21 cellular contexts compared by ENCODE assay signal in genomic region chr10:16788778-16789177, GRCh38. TPM values are rescaled to one million over a fixed set of nuclear protein-coding genes. Genes with fewer than 3 reads are reported as not detected.
DNase-seq lines count a peak whose midpoint lies in the region; ATAC-seq lines count a peak whose summit lies in the region.
"Had no signal": no experiment of that assay in that cellular context is flagged by ENCODE, and none has a peak within 500 bp of the region (broad histone marks: within the 10 kb centered on the region; RNA-seq: fewer than 3 reads in every experiment).

No MANE protein-coding gene starts in this region.

- DNase-seq in activated naive CD4-positive, alpha-beta T cell treated with anti-CD3 and anti-CD28 coated beads for 36 hours = no peak
- DNase-seq in activated naive CD4-positive, alpha-beta T cell (lab: John Stamatoyannopoulos, UW) = no peak
- DNase-seq in activated CD4-positive, alpha-beta memory T cell treated with anti-CD3 and anti-CD28 coated beads, Interleukin-2, amount 10 ng/mL, durations not matched to agents 7 days and 5 days = no peak
- no peak for DNase-seq in effector memory CD4-positive, alpha-beta T cell
- DNase-seq in stimulated activated effector memory CD8-positive, alpha-beta T cell treated with anti-CD3 and anti-CD28 coated beads, Interleukin-12 subunit alpha, Interleukin-12 subunit beta, amount 100 ng/mL, for 72 hours (ENCODE audit: low spot score in 2 of 2) = no peak
- no peak for DNase-seq in T1000 (lab: John Stamatoyannopoulos, UW)
- DNase-seq: cerebellar nuclear complex, H9, heart right ventricle, left colon, mesendoderm, NCI-H2081 treated with DMSO at 0.1 percent for 48 hours, OCI-M1, ovary, retina, small intestine, testis had no signal

- POLR2A ChIA-PET in activated CD4-positive, alpha-beta memory T cell treated with anti-CD3 and anti-CD28 coated beads, Interleukin-2, amount 10 ng/mL, durations not matched to agents 7 days and 5 days (lab: Charles Lee) = interaction anchor here (1.3 to 2.0 kb wide), 3 partner anchors 23 to 441 kb away, joined by 3 to 7 read pairs (median 3); partner anchors contain the start of gene RSU1

- peaks cover 11% of the 10 kb centered on the region for H3K9me3 Mint-ChIP-seq in activated naive CD4-positive, alpha-beta T cell treated with anti-CD3 and anti-CD28 coated beads for 36 hours
- H3K9me3 Mint-ChIP-seq in activated CD4-positive, alpha-beta memory T cell treated with anti-CD3 and anti-CD28 coated beads, Interleukin-2, amount 10 ng/mL, durations not matched to agents 7 days and 5 days = peaks cover 11% of the 10 kb centered on the region
- H3K9me3 Mint-ChIP-seq in stimulated activated effector memory CD8-positive, alpha-beta T cell treated with anti-CD3 and anti-CD28 coated beads, Interleukin-12 subunit alpha, Interleukin-12 subunit beta, amount 100 ng/mL, for 72 hours = peaks cover 4% of the 10 kb centered on the region

- H3K27ac Mint-ChIP-seq in activated naive CD4-positive, alpha-beta T cell treated with anti-CD3 and anti-CD28 coated beads for 36 hours = peak overlapping the region; percentile 91
- H3K27ac Mint-ChIP-seq in activated CD4-positive, alpha-beta memory T cell treated with anti-CD3 and anti-CD28 coated beads, Interleukin-2, amount 10 ng/mL, durations not matched to agents 7 days and 5 days = peak overlapping the region; percentile 80
- H3K27ac Mint-ChIP-seq in stimulated activated effector memory CD8-positive, alpha-beta T cell treated with anti-CD3 and anti-CD28 coated beads, Interleukin-12 subunit alpha, Interleukin-12 subunit beta, amount 100 ng/mL, for 72 hours = peak overlapping the region; percentile 94
- H3K27ac Mint-ChIP-seq: H9 had no signal

- CTCF ChIA-PET in activated naive CD4-positive, alpha-beta T cell treated with anti-CD3 and anti-CD28 coated beads for 36 hours (lab: Charles Lee) = no interaction called here
- CTCF ChIA-PET in activated CD4-positive, alpha-beta memory T cell treated with anti-CD3 and anti-CD28 coated beads, Interleukin-2, amount 10 ng/mL, durations not matched to agents 7 days and 5 days (lab: Charles Lee) = interaction anchor here (0.7 to 1.5 kb wide), 3 partner anchors 20 to 53 kb away, joined by 3 read pairs; partner anchors contain the start of gene RSU1

- no peak overlapping the region for H3K4me3 ChIP-seq in effector memory CD4-positive, alpha-beta T cell (ENCODE audit: insufficient read depth, low read depth, low read length, poor library complexity, severe bottlenecking)
- H3K4me3 ChIP-seq: BLaER1, heart right ventricle, K562, ovary, testis had no signal

- H3K36me3 Mint-ChIP-seq in activated naive CD4-positive, alpha-beta T cell treated with anti-CD3 and anti-CD28 coated beads for 36 hours (ENCODE audit: low read depth) = peaks cover 41% of the 10 kb centered on the region
- peaks cover 60% of the 10 kb centered on the region for H3K36me3 Mint-ChIP-seq in activated CD4-positive, alpha-beta memory T cell treated with anti-CD3 and anti-CD28 coated beads, Interleukin-2, amount 10 ng/mL, durations not matched to agents 7 days and 5 days (ENCODE audit: low read depth)
- peaks cover 28% of the 10 kb centered on the region for H3K36me3 Mint-ChIP-seq in stimulated activated effector memory CD8-positive, alpha-beta T cell treated with anti-CD3 and anti-CD28 coated beads, Interleukin-12 subunit alpha, Interleukin-12 subunit beta, amount 100 ng/mL, for 72 hours

- H3K9me3 ChIP-seq in effector memory CD4-positive, alpha-beta T cell (ENCODE audit: control insufficient read depth, low read length) = no peaks in the 10 kb centered on the region
- H3K9me3 ChIP-seq: heart right ventricle, ovary, testis had no signal

- H3K4me1 Mint-ChIP-seq in activated naive CD4-positive, alpha-beta T cell treated with anti-CD3 and anti-CD28 coated beads for 36 hours (ENCODE audit: low read depth) = peaks cover 28% of the 10 kb centered on the region
- H3K4me1 Mint-ChIP-seq in activated CD4-positive, alpha-beta memory T cell treated with anti-CD3 and anti-CD28 coated beads, Interleukin-2, amount 10 ng/mL, durations not matched to agents 7 days and 5 days = peaks cover 35% of the 10 kb centered on the region
- H3K4me1 Mint-ChIP-seq in stimulated activated effector memory CD8-positive, alpha-beta T cell treated with anti-CD3 and anti-CD28 coated beads, Interleukin-12 subunit alpha, Interleukin-12 subunit beta, amount 100 ng/mL, for 72 hours = peaks cover 49% of the 10 kb centered on the region
- H3K4me1 Mint-ChIP-seq: H9 had no signal

- intact Hi-C loops in activated naive CD4-positive, alpha-beta T cell treated with anti-CD3 and anti-CD28 coated beads for 36 hours (cut with micrococcal nuclease) = loop anchor here (2.0 kb wide), 1 partner anchor 234 kb away; no protein-coding TSS in a partner anchor

- H3K27me3 ChIP-seq in effector memory CD4-positive, alpha-beta T cell (replicated peaks; ENCODE audit: control insufficient read depth, insufficient read depth, low read length, poor library complexity, severe bottlenecking) = no peaks in the 10 kb centered on the region
- H3K27me3 ChIP-seq: BLaER1, heart right ventricle, ovary, testis had no signal

- no peak overlapping the region for H3K4me3 Mint-ChIP-seq in activated naive CD4-positive, alpha-beta T cell treated with anti-CD3 and anti-CD28 coated beads for 36 hours
- H3K4me3 Mint-ChIP-seq in activated CD4-positive, alpha-beta memory T cell treated with anti-CD3 and anti-CD28 coated beads, Interleukin-2, amount 10 ng/mL, durations not matched to agents 7 days and 5 days = no peak overlapping the region
- peak overlapping the region; percentile 60 for H3K4me3 Mint-ChIP-seq in stimulated activated effector memory CD8-positive, alpha-beta T cell treated with anti-CD3 and anti-CD28 coated beads, Interleukin-12 subunit alpha, Interleukin-12 subunit beta, amount 100 ng/mL, for 72 hours
- H3K4me3 Mint-ChIP-seq: H9 had no signal

- no peaks in the 10 kb centered on the region for H3K36me3 ChIP-seq in effector memory CD4-positive, alpha-beta T cell (ENCODE audit: control insufficient read depth, insufficient read depth, low read length)
- H3K36me3 ChIP-seq: ovary had no signal

- no peak for ATAC-seq in stimulated activated effector memory CD8-positive, alpha-beta T cell treated with anti-CD3 and anti-CD28 coated beads, Interleukin-12 subunit alpha, Interleukin-12 subunit beta, amount 100 ng/mL, for 72 hours
- no peak for ATAC-seq in GM19452 (IDR thresholded peaks at IDR 0.05; ENCODE audit: unreplicated experiment)
- ATAC-seq: heart right ventricle, K562, left colon, SK-N-SH treated with all-trans-retinoic acid at 6 μM for 48 hours had no signal

- peak overlapping the region; percentile 84 for H3K27ac ChIP-seq in effector memory CD4-positive, alpha-beta T cell (ENCODE audit: insufficient read depth, low read length, poor library complexity, severe bottlenecking)
- H3K27ac ChIP-seq: BLaER1, heart right ventricle, ovary, testis had no signal

- no peaks in the 10 kb centered on the region for H3K27me3 Mint-ChIP-seq in activated naive CD4-positive, alpha-beta T cell treated with anti-CD3 and anti-CD28 coated beads for 36 hours (ENCODE audit: low read depth)
- H3K27me3 Mint-ChIP-seq in activated CD4-positive, alpha-beta memory T cell treated with anti-CD3 and anti-CD28 coated beads, Interleukin-2, amount 10 ng/mL, durations not matched to agents 7 days and 5 days = no peaks in the 10 kb centered on the region

- H3K4me1 ChIP-seq in effector memory CD4-positive, alpha-beta T cell (ENCODE audit: control insufficient read depth, insufficient read depth, low read length, poor library complexity, severe bottlenecking) = peaks cover 19% of the 10 kb centered on the region
- H3K4me1 ChIP-seq: BLaER1, testis had no signal

RNA-seq across cellular contexts. Expression of gene RSU1, which starts 28.4 kb away (rescaled TPM):
- total RNA-seq in activated naive CD4-positive, alpha-beta T cell treated with anti-CD3 and anti-CD28 coated beads for 36 hours = 10 to 100 TPM; 43.4 to 45.1 TPM
- 10 to 100 TPM; 74.3 to 74.9 TPM for total RNA-seq in activated CD4-positive, alpha-beta memory T cell treated with anti-CD3 and anti-CD28 coated beads, Interleukin-2, amount 10 ng/mL, durations not matched to agents 7 days and 5 days
